In the genomic region with DNA sequence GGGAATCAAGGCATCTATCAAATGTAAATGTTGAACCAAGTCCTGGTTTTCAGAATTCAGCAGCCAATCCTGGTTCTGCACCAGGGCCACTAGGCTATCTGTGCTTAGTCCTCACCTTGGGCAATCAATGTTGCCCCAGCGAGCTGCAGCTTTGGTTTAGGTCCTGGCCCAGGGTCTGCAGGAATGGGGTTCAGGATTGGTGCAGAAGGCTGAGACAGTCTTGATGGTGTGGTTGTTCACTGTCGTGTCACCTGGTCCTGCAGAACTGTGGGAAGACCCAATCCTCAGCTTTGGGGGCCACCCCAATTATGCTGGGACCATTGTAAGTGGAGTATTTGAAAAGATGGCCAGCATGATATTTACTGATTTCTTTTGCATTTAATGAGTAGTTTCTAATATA, we compare ENCODE assay signal across 1 cellular context.
TF ChIP-seq lines count a peak whose summit lies in the region.

No MANE protein-coding gene starts in this region.

TF ChIP-seq in K562, 482 proteins besides CTCF, POLR2A, EP300 and RAD21:
- TF ChIP-seq MAFG (tag; conservative IDR thresholded peaks at IDR 0.05): no peak
- no peak for TF ChIP-seq SMARCB1 (IDR thresholded peaks at IDR 0.05; ENCODE audit: insufficient read length, low read depth)
- TF ChIP-seq TCF3 (CRISPR knock-in tag; IDR thresholded peaks at IDR 0.05): no peak
- TF ChIP-seq, protein P1, sequence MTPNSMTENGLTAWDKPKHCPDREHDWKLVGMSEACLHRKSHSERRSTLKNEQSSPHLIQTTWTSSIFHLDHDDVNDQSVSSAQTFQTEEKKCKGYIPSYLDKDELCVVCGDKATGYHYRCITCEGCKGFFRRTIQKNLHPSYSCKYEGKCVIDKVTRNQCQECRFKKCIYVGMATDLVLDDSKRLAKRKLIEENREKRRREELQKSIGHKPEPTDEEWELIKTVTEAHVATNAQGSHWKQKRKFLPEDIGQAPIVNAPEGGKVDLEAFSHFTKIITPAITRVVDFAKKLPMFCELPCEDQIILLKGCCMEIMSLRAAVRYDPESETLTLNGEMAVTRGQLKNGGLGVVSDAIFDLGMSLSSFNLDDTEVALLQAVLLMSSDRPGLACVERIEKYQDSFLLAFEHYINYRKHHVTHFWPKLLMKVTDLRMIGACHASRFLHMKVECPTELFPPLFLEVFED (CRISPR knock-in tag; conservative IDR thresholded peaks at IDR 0.05): no peak
- no peak for TF ChIP-seq KLF10 (CRISPR knock-in tag; IDR thresholded peaks at IDR 0.05)
- TF ChIP-seq PCBP2 (IDR thresholded peaks at IDR 0.05; ENCODE audit: low read depth, low read length, poor library complexity, severe bottlenecking): no peak
- TF ChIP-seq, protein P2, sequence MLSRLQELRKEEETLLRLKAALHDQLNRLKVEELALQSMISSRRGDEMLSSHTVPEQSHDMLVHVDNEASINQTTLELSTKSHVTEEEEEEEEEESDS (CRISPR knock-in tag; IDR thresholded peaks at IDR 0.05): no peak
- no peak for TF ChIP-seq ZNF143 (CRISPR knock-in tag; IDR thresholded peaks at IDR 0.05)
- TF ChIP-seq SIRT6 (IDR thresholded peaks at IDR 0.05; ENCODE audit: low read depth, low read length): no peak
- TF ChIP-seq, protein P3, sequence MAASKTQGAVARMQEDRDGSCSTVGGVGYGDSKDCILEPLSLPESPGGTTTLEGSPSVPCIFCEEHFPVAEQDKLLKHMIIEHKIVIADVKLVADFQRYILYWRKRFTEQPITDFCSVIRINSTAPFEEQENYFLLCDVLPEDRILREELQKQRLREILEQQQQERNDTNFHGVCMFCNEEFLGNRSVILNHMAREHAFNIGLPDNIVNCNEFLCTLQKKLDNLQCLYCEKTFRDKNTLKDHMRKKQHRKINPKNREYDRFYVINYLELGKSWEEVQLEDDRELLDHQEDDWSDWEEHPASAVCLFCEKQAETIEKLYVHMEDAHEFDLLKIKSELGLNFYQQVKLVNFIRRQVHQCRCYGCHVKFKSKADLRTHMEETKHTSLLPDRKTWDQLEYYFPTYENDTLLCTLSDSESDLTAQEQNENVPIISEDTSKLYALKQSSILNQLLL (CRISPR knock-in tag; IDR thresholded peaks at IDR 0.05; ENCODE audit: borderline replicate concordance): no peak
- TF ChIP-seq HDAC2 (IDR thresholded peaks at IDR 0.05): no peak
- TF ChIP-seq, protein P4, sequence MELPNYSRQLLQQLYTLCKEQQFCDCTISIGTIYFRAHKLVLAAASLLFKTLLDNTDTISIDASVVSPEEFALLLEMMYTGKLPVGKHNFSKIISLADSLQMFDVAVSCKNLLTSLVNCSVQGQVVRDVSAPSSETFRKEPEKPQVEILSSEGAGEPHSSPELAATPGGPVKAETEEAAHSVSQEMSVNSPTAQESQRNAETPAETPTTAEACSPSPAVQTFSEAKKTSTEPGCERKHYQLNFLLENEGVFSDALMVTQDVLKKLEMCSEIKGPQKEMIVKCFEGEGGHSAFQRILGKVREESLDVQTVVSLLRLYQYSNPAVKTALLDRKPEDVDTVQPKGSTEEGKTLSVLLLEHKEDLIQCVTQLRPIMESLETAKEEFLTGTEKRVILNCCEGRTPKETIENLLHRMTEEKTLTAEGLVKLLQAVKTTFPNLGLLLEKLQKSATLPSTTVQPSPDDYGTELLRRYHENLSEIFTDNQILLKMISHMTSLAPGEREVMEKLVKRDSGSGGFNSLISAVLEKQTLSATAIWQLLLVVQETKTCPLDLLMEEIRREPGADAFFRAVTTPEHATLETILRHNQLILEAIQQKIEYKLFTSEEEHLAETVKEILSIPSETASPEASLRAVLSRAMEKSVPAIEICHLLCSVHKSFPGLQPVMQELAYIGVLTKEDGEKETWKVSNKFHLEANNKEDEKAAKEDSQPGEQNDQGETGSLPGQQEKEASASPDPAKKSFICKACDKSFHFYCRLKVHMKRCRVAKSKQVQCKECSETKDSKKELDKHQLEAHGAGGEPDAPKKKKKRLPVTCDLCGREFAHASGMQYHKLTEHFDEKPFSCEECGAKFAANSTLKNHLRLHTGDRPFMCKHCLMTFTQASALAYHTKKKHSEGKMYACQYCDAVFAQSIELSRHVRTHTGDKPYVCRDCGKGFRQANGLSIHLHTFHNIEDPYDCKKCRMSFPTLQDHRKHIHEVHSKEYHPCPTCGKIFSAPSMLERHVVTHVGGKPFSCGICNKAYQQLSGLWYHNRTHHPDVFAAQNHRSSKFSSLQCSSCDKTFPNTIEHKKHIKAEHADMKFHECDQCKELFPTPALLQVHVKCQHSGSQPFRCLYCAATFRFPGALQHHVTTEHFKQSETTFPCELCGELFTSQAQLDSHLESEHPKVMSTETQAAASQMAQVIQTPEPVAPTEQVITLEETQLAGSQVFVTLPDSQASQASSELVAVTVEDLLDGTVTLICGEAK (IDR thresholded peaks at IDR 0.05): no peak
- TF ChIP-seq, protein P4 (CRISPR knock-in tag; IDR thresholded peaks at IDR 0.05): no peak
- no peak for TF ChIP-seq RB1 (IDR thresholded peaks at IDR 0.05; ENCODE audit: low read depth)
- TF ChIP-seq ZNF239 (CRISPR knock-in tag; IDR thresholded peaks at IDR 0.05): no peak
- no peak for TF ChIP-seq ZNF224 (CRISPR knock-in tag; IDR thresholded peaks at IDR 0.05)
- no peak for TF ChIP-seq NCOA4 (IDR thresholded peaks at IDR 0.05; ENCODE audit: partially characterized antibody)
- no peak for TF ChIP-seq TBP (optimal IDR thresholded peaks at IDR 0.05; ENCODE audit: low read depth, low read length)
- no peak for TF ChIP-seq RBM25 (IDR thresholded peaks at IDR 0.05; ENCODE audit: low read depth, low read length, severe bottlenecking)
- TF ChIP-seq, protein P5, sequence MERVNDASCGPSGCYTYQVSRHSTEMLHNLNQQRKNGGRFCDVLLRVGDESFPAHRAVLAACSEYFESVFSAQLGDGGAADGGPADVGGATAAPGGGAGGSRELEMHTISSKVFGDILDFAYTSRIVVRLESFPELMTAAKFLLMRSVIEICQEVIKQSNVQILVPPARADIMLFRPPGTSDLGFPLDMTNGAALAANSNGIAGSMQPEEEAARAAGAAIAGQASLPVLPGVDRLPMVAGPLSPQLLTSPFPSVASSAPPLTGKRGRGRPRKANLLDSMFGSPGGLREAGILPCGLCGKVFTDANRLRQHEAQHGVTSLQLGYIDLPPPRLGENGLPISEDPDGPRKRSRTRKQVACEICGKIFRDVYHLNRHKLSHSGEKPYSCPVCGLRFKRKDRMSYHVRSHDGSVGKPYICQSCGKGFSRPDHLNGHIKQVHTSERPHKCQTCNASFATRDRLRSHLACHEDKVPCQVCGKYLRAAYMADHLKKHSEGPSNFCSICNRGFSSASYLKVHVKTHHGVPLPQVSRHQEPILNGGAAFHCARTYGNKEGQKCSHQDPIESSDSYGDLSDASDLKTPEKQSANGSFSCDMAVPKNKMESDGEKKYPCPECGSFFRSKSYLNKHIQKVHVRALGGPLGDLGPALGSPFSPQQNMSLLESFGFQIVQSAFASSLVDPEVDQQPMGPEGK (CRISPR knock-in tag; IDR thresholded peaks at IDR 0.05; ENCODE audit: borderline replicate concordance): no peak
- no peak for TF ChIP-seq SIN3B (IDR thresholded peaks at IDR 0.05; ENCODE audit: low read depth)
